Comparison of ENCODE assay signal across 19 cellular contexts in genomic region chr16:23244122-23244521, GRCh38. TPM values are rescaled to one million over a fixed set of nuclear protein-coding genes. Genes with fewer than 3 reads are reported as not detected.
"Had no signal": no experiment of that assay in that cellular context is flagged by ENCODE, and none has a peak within 500 bp of the region (broad histone marks: within the 10 kb centered on the region; RNA-seq: fewer than 3 reads in every experiment).

No MANE protein-coding gene starts in this region.

- H3K9ac ChIP-seq: neural progenitor cell had no signal

- H3K27me3 ChIP-seq: ascending aorta, colonic mucosa, gastrocnemius medialis, heart left ventricle, neural progenitor cell, right atrium auricular region, thyroid gland had no signal

- H3K9me3 ChIP-seq: ascending aorta, colonic mucosa, gastrocnemius medialis, prostate gland, thyroid gland had no signal

- H3K4me1 ChIP-seq: colonic mucosa, prostate gland, right atrium auricular region had no signal

- DNase-seq: activated CD4-positive, alpha-beta T cell treated with anti-CD3 and anti-CD28 coated beads, Interleukin-2, amount 10 ng/mL, durations not matched to agents 7 days and 5 days; activated CD8-positive, alpha-beta memory T cell treated with anti-CD3 and anti-CD28 coated beads for 24 hours; activated CD8-positive, alpha-beta memory T cell treated with anti-CD3 and anti-CD28 coated beads, Interleukin-2, amount 50 U/mL, for 48 hours; activated gamma-delta T cell; activated T-cell treated with anti-CD3 and anti-CD28 coated beads, Interleukin-2, amount 50 U/mL, for 72 hours; colonic mucosa; gastrocnemius medialis; heart left ventricle; mesenchymal stem cell; naive thymus-derived CD4-positive, alpha-beta T cell; stimulated activated CD4-positive, alpha-beta T cell treated with anti-CD3 and anti-CD28 coated beads, Interleukin-2, amount 100 ng/mL, for 24 hours; stimulated activated naive CD4-positive, alpha-beta T cell treated with Interleukin-2 at 50 U/mL for 16 hours; thyroid gland had no signal

- H3K27ac ChIP-seq: colonic mucosa, gastrocnemius medialis, neural progenitor cell, prostate gland, right atrium auricular region, thyroid gland had no signal

- H2AFZ ChIP-seq: neural progenitor cell had no signal

- H3K4me2 ChIP-seq: neural progenitor cell had no signal

- H3K4me3 ChIP-seq: ascending aorta, colonic mucosa, gastrocnemius medialis, heart left ventricle, neural progenitor cell, prostate gland, right atrium auricular region, thyroid gland had no signal

- H3K36me3 ChIP-seq: ascending aorta, colonic mucosa, gastrocnemius medialis, heart left ventricle, neural progenitor cell, prostate gland, right atrium auricular region, thyroid gland had no signal

RNA-seq across cellular contexts. Expression of gene SCNN1B, which starts 58.0 kb away (rescaled TPM):
- total RNA-seq: activated CD4-positive, alpha-beta T cell treated with anti-CD3 and anti-CD28 coated beads, Interleukin-2, amount 10 ng/mL, durations not matched to agents 7 days and 5 days; activated T-cell treated with anti-CD3 and anti-CD28 coated beads, Interleukin-2, amount 50 U/mL, for 72 hours; naive thymus-derived CD4-positive, alpha-beta T cell; osteoblast; skeletal muscle tissue had no signal
- polyA plus RNA-seq: naive thymus-derived CD4-positive, alpha-beta T cell had no signal
